13 cellular contexts compared by ENCODE assay signal in genomic region chr6:10419749-10420545, GRCh38. TPM values are rescaled to one million over a fixed set of nuclear protein-coding genes. Genes with fewer than 3 reads are reported as not detected.
DNase-seq lines count a peak whose midpoint lies in the region; ATAC-seq and TF ChIP-seq lines count a peak whose summit lies in the region.
"Had no signal": no experiment of that assay in that cellular context is flagged by ENCODE, and none has a peak within 500 bp of the region (broad histone marks: within the 10 kb centered on the region; RNA-seq: fewer than 3 reads in every experiment).

No MANE protein-coding gene starts in this region.

- H3K4me3 ChIP-seq in OCI-LY1 (ENCODE audit: low read depth, low read length, poor library complexity, severe bottlenecking) (peak overlapping the region; percentile 34), skin epidermis (peak overlapping the region; percentile 31 to 78 (median 57)), MG63 (no peak overlapping the region)

- H3K4me3 Mint-ChIP-seq in activated CD4-positive, alpha-beta T cell treated with anti-CD3 and anti-CD28 coated beads, Interleukin-2, amount 10 ng/mL, durations not matched to agents 24 days and 14 days: no peak overlapping the region

- H4K20me1 ChIP-seq in OCI-LY1 (ENCODE audit: insufficient read depth, low read length): no peaks in the 10 kb centered on the region

- H3K4me1 Mint-ChIP-seq in activated CD4-positive, alpha-beta T cell treated with anti-CD3 and anti-CD28 coated beads, Interleukin-2, amount 10 ng/mL, durations not matched to agents 24 days and 14 days: peaks cover 4% of the 10 kb centered on the region

- ATAC-seq in foreskin keratinocyte (peak; percentile 39), HG03135 (IDR thresholded peaks at IDR 0.05; ENCODE audit: unreplicated experiment) (no peak), HG02610 (IDR thresholded peaks at IDR 0.05; ENCODE audit: unreplicated experiment) (no peak)
- ATAC-seq: HepG2 had no signal

- H3K9me2 ChIP-seq in OCI-LY1 (ENCODE audit: low read depth, low read length): no peaks in the 10 kb centered on the region

- no peaks in the 10 kb centered on the region for H3K9me3 ChIP-seq in OCI-LY1 (ENCODE audit: low read length)
- H3K9me3 ChIP-seq in MG63: no peaks in the 10 kb centered on the region

- H3K27ac Mint-ChIP-seq in activated CD4-positive, alpha-beta T cell treated with anti-CD3 and anti-CD28 coated beads, Interleukin-2, amount 10 ng/mL, durations not matched to agents 24 days and 14 days: peak overlapping the region; percentile 11

- H3K4me2 ChIP-seq in OCI-LY1 (ENCODE audit: low read length): peak overlapping the region; percentile 32; the same call in 1 of the 2 replicates

- H3K27ac ChIP-seq in OCI-LY1 (ENCODE audit: low read depth, low read length, poor library complexity, severe bottlenecking) (no peak overlapping the region), foreskin keratinocyte (peak overlapping the region; percentile 99), skin epidermis (peak overlapping the region in 20 of 21 experiments; percentile 58 to 98 (median 90))
- H3K27ac ChIP-seq: brain microvascular endothelial cell had no signal

- peaks cover 9% of the 10 kb centered on the region for H3K36me3 Mint-ChIP-seq in activated CD4-positive, alpha-beta T cell treated with anti-CD3 and anti-CD28 coated beads, Interleukin-2, amount 10 ng/mL, durations not matched to agents 24 days and 14 days (ENCODE audit: low read depth)

- no peaks in the 10 kb centered on the region for H3K79me2 ChIP-seq in OCI-LY1 (ENCODE audit: insufficient read depth, low read length)

- H3K27me3 Mint-ChIP-seq in activated CD4-positive, alpha-beta T cell treated with anti-CD3 and anti-CD28 coated beads, Interleukin-2, amount 10 ng/mL, durations not matched to agents 24 days and 14 days: peaks cover 96% of the 10 kb centered on the region

- H3K4me1 ChIP-seq in OCI-LY1 (ENCODE audit: insufficient read depth, low read length, severe bottlenecking) (peaks cover 20% of the 10 kb centered on the region), foreskin keratinocyte (peaks cover 5% of the 10 kb centered on the region)

- intact Hi-C loops in activated CD4-positive, alpha-beta T cell treated with anti-CD3 and anti-CD28 coated beads, Interleukin-2, amount 10 ng/mL, durations not matched to agents 24 days and 14 days (cut with micrococcal nuclease): loop anchor here (2.0 to 10.0 kb wide), 4 partner anchors 13 to 1985 kb away; partner anchors contain the start of genes SLC35B3 and SYCP2L

- H2AFZ ChIP-seq in OCI-LY1 (ENCODE audit: low read length): no peak overlapping the region

- peaks cover 30% of the 10 kb centered on the region for H3K9me3 Mint-ChIP-seq in activated CD4-positive, alpha-beta T cell treated with anti-CD3 and anti-CD28 coated beads, Interleukin-2, amount 10 ng/mL, durations not matched to agents 24 days and 14 days

- TF ChIP-seq CTCF in OCI-LY1 (IDR thresholded peaks at IDR 0.05; ENCODE audit: low read length) (no peak), foreskin keratinocyte (conservative IDR thresholded peaks at IDR 0.05) (no peak)

- H3K9ac ChIP-seq in OCI-LY1 (ENCODE audit: low read length): no peak overlapping the region

- H3K36me3 ChIP-seq in OCI-LY1 (ENCODE audit: insufficient read depth, low read length) (no peaks in the 10 kb centered on the region), MG63 (no peaks in the 10 kb centered on the region)
- H3K36me3 ChIP-seq: brain microvascular endothelial cell had no signal

- no peaks in the 10 kb centered on the region for H3F3A ChIP-seq in OCI-LY1 (ENCODE audit: insufficient read depth, low read length)

- H3K27me3 ChIP-seq in OCI-LY1 (ENCODE audit: insufficient read depth, low read length) (peaks cover 3% of the 10 kb centered on the region; the same call in 1 of the 2 replicates), foreskin keratinocyte (no peaks in the 10 kb centered on the region), MG63 (no peaks in the 10 kb centered on the region)

- no peak for DNase-seq in activated CD4-positive, alpha-beta T cell treated with anti-CD3 and anti-CD28 coated beads, Interleukin-2, amount 10 ng/mL, durations not matched to agents 24 days and 14 days
- no peak for DNase-seq in activated CD4-positive, alpha-beta T cell treated with anti-CD3 and anti-CD28 coated beads for 1 hour
- DNase-seq in foreskin keratinocyte (peak; percentile 72 to 88), MG63 (no peak)
- DNase-seq: activated T-cell treated with anti-CD3 and anti-CD28 coated beads for 4 hours, brain microvascular endothelial cell, SW 1271 had no signal

RNA-seq across cellular contexts. Expression of gene TFAP2A, which starts 5.1 kb away (rescaled TPM):
- not detected in 2 replicates for total RNA-seq in activated CD4-positive, alpha-beta T cell treated with anti-CD3 and anti-CD28 coated beads, Interleukin-2, amount 10 ng/mL, durations not matched to agents 24 days and 14 days
- total RNA-seq in foreskin keratinocyte: 35.2 and 37.0 TPM in 2 replicates
- 26.0 and 30.9 TPM in 2 replicates for polyA plus RNA-seq in foreskin keratinocyte
- total RNA-seq in MG63 (2014; rRNA removed; shearing (Covaris generic); ENCODE audit: low replicate concordance): 9.5 and 14.8 TPM in 2 replicates
- total RNA-seq: HepG2, skeletal muscle tissue had no signal
- polyA plus RNA-seq: HepG2 had no signal

Comparison
In these comparisons a context has a peak if more than half of its experiments do, and no peak if none do; other contexts are left out.
1. DNase-seq: peak in foreskin keratinocyte (2 of 2); none in activated CD4-positive, alpha-beta T cell treated with anti-CD3 and anti-CD28 coated beads, Interleukin-2, amount 10 ng/mL, durations not matched to agents 24 days and 14 days (single experiment), activated CD4-positive, alpha-beta T cell treated with anti-CD3 and anti-CD28 coated beads for 1 hour (single experiment) and MG63 (single experiment).